In genomic region chr6:75124983-75125382, GRCh38 we compare ENCODE assay signal across 20 cellular contexts.
"Had no signal": no experiment of that assay in that cellular context is flagged by ENCODE, and none has a peak within 500 bp of the region (broad histone marks: within the 10 kb centered on the region; RNA-seq: fewer than 3 reads in every experiment).

No MANE protein-coding gene starts in this region.

- H3K4me1 ChIP-seq: esophagus squamous epithelium, right atrium auricular region, sigmoid colon, suprapubic skin had no signal

- DNase-seq: effector memory CD4-positive, alpha-beta T cell; esophagus squamous epithelium; foreskin melanocyte; head of caudate nucleus; left colon; mucosa of descending colon; naive thymus-derived CD8-positive, alpha-beta T cell; ovary; sigmoid colon; stimulated activated CD4-positive, alpha-beta T cell treated with anti-CD3 and anti-CD28 coated beads, Interleukin-2, amount 100 ng/mL, for 48 hours; stimulated activated naive CD4-positive, alpha-beta T cell treated with Interleukin-2 at 50 U/mL for 16 hours; thyroid gland had no signal

- H3K27ac Mint-ChIP-seq: naive thymus-derived CD8-positive, alpha-beta T cell; type B pancreatic cell had no signal

- H3K36me3 ChIP-seq: neutrophil, ovary, right atrium auricular region, thyroid gland had no signal

- H3K36me3 Mint-ChIP-seq: naive thymus-derived CD8-positive, alpha-beta T cell had no signal

- H2AFZ ChIP-seq: hepatocyte had no signal

- H3K27ac ChIP-seq: esophagus squamous epithelium, hepatocyte, neutrophil, ovary, right atrium auricular region, sigmoid colon, suprapubic skin, thyroid gland had no signal

- H3K9me3 ChIP-seq: esophagus squamous epithelium, mucosa of descending colon, neutrophil, ovary, right atrium auricular region, sigmoid colon, suprapubic skin, thyroid gland had no signal

- ATAC-seq: left colon; mucosa of descending colon; naive thymus-derived CD8-positive, alpha-beta T cell had no signal

- H3K4me1 Mint-ChIP-seq: naive thymus-derived CD8-positive, alpha-beta T cell had no signal

- H3K4me3 Mint-ChIP-seq: naive thymus-derived CD8-positive, alpha-beta T cell; type B pancreatic cell had no signal

- FAIRE-seq: endometrium, urothelium cell line had no signal

- H3K4me3 ChIP-seq: esophagus squamous epithelium, hepatocyte, mucosa of descending colon, ovary, right atrium auricular region, sigmoid colon, smooth muscle cell, suprapubic skin, thyroid gland had no signal

- H3K79me2 ChIP-seq: hepatocyte had no signal

- H3K27me3 Mint-ChIP-seq: type B pancreatic cell had no signal

- H3K27me3 ChIP-seq: esophagus squamous epithelium, hepatocyte, neutrophil, ovary, right atrium auricular region, sigmoid colon, suprapubic skin, thyroid gland had no signal

- H3K4me2 ChIP-seq: hepatocyte, smooth muscle cell had no signal

- H3K9me3 Mint-ChIP-seq: naive thymus-derived CD8-positive, alpha-beta T cell; type B pancreatic cell had no signal
